Comparison of ENCODE assay signal across 23 cellular contexts in genomic region chr5:127337876-127338275, GRCh38. TPM values are rescaled to one million over a fixed set of nuclear protein-coding genes. Genes with fewer than 3 reads are reported as not detected.
"Had no signal": no experiment of that assay in that cellular context is flagged by ENCODE, and none has a peak within 500 bp of the region (broad histone marks: within the 10 kb centered on the region; RNA-seq: fewer than 3 reads in every experiment).

No MANE protein-coding gene starts in this region.

- H3K27me3 ChIP-seq: body of pancreas, hepatocyte, right atrium auricular region, testis, uterus had no signal

- H3K27ac Mint-ChIP-seq: activated CD4-positive, alpha-beta memory T cell treated with anti-CD3 and anti-CD28 coated beads for 36 hours; activated naive CD8-positive, alpha-beta T cell treated with anti-CD3 and anti-CD28 coated beads, Interleukin-2, amount 50 U/mL, for 24 hours; effector memory CD8-positive, alpha-beta T cell; mesothelial cell of epicardium; natural killer cell treated with Interleukin-12 subunit alpha and Interleukin-12 subunit beta and Interleukin-15 and Interleukin-18, amount 100 ng/mL, for 72 hours; stimulated activated naive CD8-positive, alpha-beta T cell treated with anti-CD3 and anti-CD28 coated beads, Interleukin-15, amount 100 ng/mL, for 72 hours; T-helper 17 cell had no signal

- DNase-seq: activated CD4-positive, alpha-beta memory T cell treated with anti-CD3 and anti-CD28 coated beads for 36 hours; activated CD4-positive, alpha-beta T cell treated with anti-CD3 and anti-CD28 coated beads for 48 hours; activated effector memory CD4-positive, alpha-beta T cell treated with anti-CD3 and anti-CD28 coated beads, Interleukin-2, amount 50 U/mL, for 16 hours; activated naive CD4-positive, alpha-beta T cell treated with anti-CD3 and anti-CD28 coated beads, Interleukin-2, amount 50 U/mL, for 16 hours; activated naive CD8-positive, alpha-beta T cell treated with anti-CD3 and anti-CD28 coated beads, Interleukin-2, amount 50 U/mL, for 24 hours; body of pancreas; effector memory CD8-positive, alpha-beta T cell; foreskin melanocyte; glutamatergic neuron; kidney glomerular epithelial cell; left ventricle myocardium inferior; psoas muscle; stimulated activated CD4-positive, alpha-beta T cell treated with anti-CD3 and anti-CD28 coated beads, Interleukin-12 subunit alpha, Interleukin-12 subunit beta, amount 100 ng/mL, for 4 hours; stimulated activated naive CD8-positive, alpha-beta T cell treated with anti-CD3 and anti-CD28 coated beads, Interleukin-15, amount 100 ng/mL, for 72 hours; T-helper 17 cell; testis; trophoblast cell; uterus had no signal

- H3K9me3 ChIP-seq: body of pancreas, left ventricle myocardium inferior, psoas muscle, right atrium auricular region, testis, uterus had no signal

- H3K4me3 ChIP-seq: body of pancreas, hepatocyte, left ventricle myocardium inferior, psoas muscle, right atrium auricular region, testis, uterus had no signal

- H3K9me3 Mint-ChIP-seq: activated CD4-positive, alpha-beta memory T cell treated with anti-CD3 and anti-CD28 coated beads for 36 hours; activated naive CD8-positive, alpha-beta T cell treated with anti-CD3 and anti-CD28 coated beads, Interleukin-2, amount 50 U/mL, for 24 hours; effector memory CD8-positive, alpha-beta T cell; natural killer cell treated with Interleukin-12 subunit alpha and Interleukin-12 subunit beta and Interleukin-15 and Interleukin-18, amount 100 ng/mL, for 72 hours; stimulated activated naive CD8-positive, alpha-beta T cell treated with anti-CD3 and anti-CD28 coated beads, Interleukin-15, amount 100 ng/mL, for 72 hours had no signal

- H3K4me1 ChIP-seq: body of pancreas, left ventricle myocardium inferior, psoas muscle, testis, uterus had no signal

- H3K27ac ChIP-seq: body of pancreas, hepatocyte, left ventricle myocardium inferior, psoas muscle, right atrium auricular region, testis, uterus had no signal

- ATAC-seq: activated naive CD8-positive, alpha-beta T cell treated with anti-CD3 and anti-CD28 coated beads, Interleukin-2, amount 50 U/mL, for 24 hours; body of pancreas; effector memory CD8-positive, alpha-beta T cell; esophagus mucosa; natural killer cell treated with Interleukin-12 subunit alpha and Interleukin-12 subunit beta and Interleukin-15 and Interleukin-18, amount 100 ng/mL, for 72 hours; psoas muscle; stimulated activated naive CD8-positive, alpha-beta T cell treated with anti-CD3 and anti-CD28 coated beads, Interleukin-15, amount 100 ng/mL, for 72 hours; T-helper 17 cell had no signal

- H3K36me3 ChIP-seq: left ventricle myocardium inferior, right atrium auricular region, uterus had no signal

- H3K36me3 Mint-ChIP-seq: activated CD4-positive, alpha-beta memory T cell treated with anti-CD3 and anti-CD28 coated beads for 36 hours; mesothelial cell of epicardium; natural killer cell treated with Interleukin-12 subunit alpha and Interleukin-12 subunit beta and Interleukin-15 and Interleukin-18, amount 100 ng/mL, for 72 hours had no signal

- H3K4me1 Mint-ChIP-seq: activated naive CD8-positive, alpha-beta T cell treated with anti-CD3 and anti-CD28 coated beads, Interleukin-2, amount 50 U/mL, for 24 hours; stimulated activated naive CD8-positive, alpha-beta T cell treated with anti-CD3 and anti-CD28 coated beads, Interleukin-15, amount 100 ng/mL, for 72 hours had no signal

- H3K4me3 Mint-ChIP-seq: activated CD4-positive, alpha-beta memory T cell treated with anti-CD3 and anti-CD28 coated beads for 36 hours; activated naive CD8-positive, alpha-beta T cell treated with anti-CD3 and anti-CD28 coated beads, Interleukin-2, amount 50 U/mL, for 24 hours; effector memory CD8-positive, alpha-beta T cell; mesothelial cell of epicardium; natural killer cell treated with Interleukin-12 subunit alpha and Interleukin-12 subunit beta and Interleukin-15 and Interleukin-18, amount 100 ng/mL, for 72 hours; stimulated activated naive CD8-positive, alpha-beta T cell treated with anti-CD3 and anti-CD28 coated beads, Interleukin-15, amount 100 ng/mL, for 72 hours; T-helper 17 cell had no signal

RNA-seq across cellular contexts. Expression of gene MEGF10, which starts 47.3 kb away (rescaled TPM):
- total RNA-seq: activated CD4-positive, alpha-beta memory T cell treated with anti-CD3 and anti-CD28 coated beads for 36 hours; natural killer cell treated with Interleukin-12 subunit alpha and Interleukin-12 subunit beta and Interleukin-15 and Interleukin-18, amount 100 ng/mL, for 72 hours; T-helper 17 cell had no signal
